1 cellular context compared by ENCODE assay signal in genomic region chr2:134136702-134137101, GRCh38.
TF ChIP-seq lines count a peak whose summit lies in the region.

No MANE protein-coding gene starts in this region.

TF ChIP-seq in GM23338, 12 proteins besides CTCF, POLR2A, EP300 and RAD21 (continued from another document):
- no peak for TF ChIP-seq ZNF462 (CRISPR knock-in tag; IDR thresholded peaks at IDR 0.05)
- TF ChIP-seq EZH2phosphoT487 (IDR thresholded peaks at IDR 0.05; ENCODE audit: unreplicated experiment): no peak
- no peak for TF ChIP-seq NANOG (IDR thresholded peaks at IDR 0.05; ENCODE audit: borderline replicate concordance)
- no peak for TF ChIP-seq CREB1 (CRISPR knock-in tag; IDR thresholded peaks at IDR 0.05; ENCODE audit: low read depth)
